ENCODE assay signal across 17 cellular contexts in the genomic region with DNA sequence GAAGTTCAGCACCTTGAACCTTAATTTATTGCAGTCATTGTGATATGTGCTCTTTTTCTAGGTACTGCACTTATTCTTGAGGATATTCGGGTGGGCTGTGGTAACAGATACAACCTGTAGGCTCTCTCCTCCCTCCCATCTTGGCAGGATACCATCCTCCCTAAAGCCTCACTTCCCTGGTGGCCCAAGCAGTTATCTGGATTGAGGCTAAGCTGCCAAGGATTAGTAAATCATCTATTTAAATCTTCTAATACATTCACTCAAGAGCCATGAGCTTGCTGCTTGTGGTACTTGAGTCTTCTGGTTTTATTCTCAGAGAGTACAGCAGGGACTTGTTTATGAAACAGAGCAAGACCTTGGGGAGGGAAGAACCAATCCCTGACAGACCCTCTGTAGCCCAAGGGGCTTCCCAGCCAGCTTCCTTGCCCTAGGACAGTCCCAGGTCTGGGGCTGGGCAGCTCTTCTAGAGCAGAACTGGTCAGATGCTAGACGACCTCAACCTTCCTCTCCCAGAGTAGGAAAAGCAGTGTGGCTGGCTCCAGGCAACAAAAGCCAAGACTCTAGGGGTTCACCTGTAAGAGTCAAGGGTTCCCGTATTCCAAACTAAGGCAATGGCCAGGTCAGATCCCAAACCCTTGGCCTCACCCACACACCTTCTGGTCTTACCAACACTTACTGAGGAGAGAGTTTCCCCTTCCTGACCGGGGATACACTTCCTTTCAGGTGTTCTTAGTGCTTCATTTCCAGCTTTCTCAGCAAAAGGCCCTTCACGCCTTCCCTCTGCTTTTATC. TPM values are rescaled to one million over a fixed set of nuclear protein-coding genes. Genes with fewer than 3 reads are reported as not detected.
DNase-seq lines count a peak whose midpoint lies in the region; ATAC-seq and TF ChIP-seq lines count a peak whose summit lies in the region.
"Had no signal": no experiment of that assay in that cellular context is flagged by ENCODE, and none has a peak within 500 bp of the region (broad histone marks: within the 10 kb centered on the region; RNA-seq: fewer than 3 reads in every experiment).

No MANE protein-coding gene starts in this region.

- no peak for ATAC-seq in activated naive CD8-positive, alpha-beta T cell treated with anti-CD3 and anti-CD28 coated beads, Interleukin-2, amount 10 ng/mL, durations not matched to agents 7 days and 5 days (ENCODE audit: low read depth)
- ATAC-seq in activated naive CD8-positive, alpha-beta T cell treated with anti-CD3 and anti-CD28 coated beads, Interleukin-2, amount 50 U/mL, for 24 hours: no peak
- ATAC-seq in HG03097 (IDR thresholded peaks at IDR 0.05; ENCODE audit: low FRiP score, unreplicated experiment): no peak

- no peaks in the 10 kb centered on the region for H3K9me3 ChIP-seq in KOPT-K1 (ENCODE audit: insufficient read depth, low read length, poor library complexity, severe bottlenecking)
- no peaks in the 10 kb centered on the region for H3K9me3 ChIP-seq in esophagus muscularis mucosa

- no peak for TF ChIP-seq EP300 in esophagus muscularis mucosa (IDR thresholded peaks at IDR 0.05)

- H3K27me3 ChIP-seq in esophagus muscularis mucosa: peaks cover 0 to 23% (median 1%) of the 10 kb centered on the region in 4 donors

- TF ChIP-seq POLR2A in esophagus muscularis mucosa (IDR thresholded peaks at IDR 0.05; ENCODE audit: low read depth): no peak

- peak overlapping the region; percentile 14 for H3K27ac Mint-ChIP-seq in activated naive CD8-positive, alpha-beta T cell treated with anti-CD3 and anti-CD28 coated beads, Interleukin-2, amount 10 ng/mL, durations not matched to agents 7 days and 5 days
- H3K27ac Mint-ChIP-seq in activated naive CD8-positive, alpha-beta T cell treated with anti-CD3 and anti-CD28 coated beads, Interleukin-2, amount 50 U/mL, for 24 hours: no peak overlapping the region

- peaks cover 23% of the 10 kb centered on the region for H3K36me3 Mint-ChIP-seq in activated naive CD8-positive, alpha-beta T cell treated with anti-CD3 and anti-CD28 coated beads, Interleukin-2, amount 10 ng/mL, durations not matched to agents 7 days and 5 days
- peaks cover 10% of the 10 kb centered on the region for H3K36me3 Mint-ChIP-seq in activated naive CD8-positive, alpha-beta T cell treated with anti-CD3 and anti-CD28 coated beads, Interleukin-2, amount 50 U/mL, for 24 hours (ENCODE audit: low read depth)

- WGBS in esophagus muscularis mucosa: 92% methylated on average over 5 of the region's 5 CpGs

- H3K27me3 Mint-ChIP-seq in activated naive CD8-positive, alpha-beta T cell treated with anti-CD3 and anti-CD28 coated beads, Interleukin-2, amount 10 ng/mL, durations not matched to agents 7 days and 5 days: peaks cover 12% of the 10 kb centered on the region
- H3K27me3 Mint-ChIP-seq in activated naive CD8-positive, alpha-beta T cell treated with anti-CD3 and anti-CD28 coated beads, Interleukin-2, amount 50 U/mL, for 24 hours: peaks cover 20% of the 10 kb centered on the region

- POLR2A ChIA-PET in activated naive CD8-positive, alpha-beta T cell treated with anti-CD3 and anti-CD28 coated beads, Interleukin-2, amount 10 ng/mL, durations not matched to agents 7 days and 5 days (lab: Charles Lee): interaction anchor here (1.2 to 4.3 kb wide), 5 partner anchors 11 to 33 kb away, joined by 3 to 99 read pairs (median 26); no protein-coding TSS in a partner anchor

- no peak for DNase-seq in activated naive CD8-positive, alpha-beta T cell treated with anti-CD3 and anti-CD28 coated beads, Interleukin-2, amount 10 ng/mL, durations not matched to agents 7 days and 5 days
- DNase-seq in activated naive CD8-positive, alpha-beta T cell treated with anti-CD3 and anti-CD28 coated beads, Interleukin-2, amount 50 U/mL, for 24 hours: no peak
- DNase-seq in esophagus muscularis mucosa (ENCODE audit: extremely low spot score) (peak; percentile 87), NCI-H774 (lab: John Stamatoyannopoulos, UW) (no peak), posterior cingulate gyrus (no peak), NCI-H345 treated with DMSO at 0.1 percent for 48 hours (lab: John Stamatoyannopoulos, UW; ENCODE audit: unreplicated experiment) (no peak)
- DNase-seq: ACHN, DND-41, HCEC 1CT, NCI-H1417, NCI-H187 treated with DMSO at 0.1 percent for 48 hours, NCI-H446, NCI-H69, RPMI8226, SIG-M5 had no signal

- no peaks in the 10 kb centered on the region for H3K9me3 Mint-ChIP-seq in activated naive CD8-positive, alpha-beta T cell treated with anti-CD3 and anti-CD28 coated beads, Interleukin-2, amount 10 ng/mL, durations not matched to agents 7 days and 5 days
- H3K9me3 Mint-ChIP-seq in activated naive CD8-positive, alpha-beta T cell treated with anti-CD3 and anti-CD28 coated beads, Interleukin-2, amount 50 U/mL, for 24 hours: no peaks in the 10 kb centered on the region

- peaks cover 13 to 20% (median 16%) of the 10 kb centered on the region in 4 donors for H3K4me1 ChIP-seq in esophagus muscularis mucosa

- TF ChIP-seq CTCF in esophagus muscularis mucosa (IDR thresholded peaks at IDR 0.05): no peak

- peak overlapping the region; percentile 81 for H3K27ac ChIP-seq in KOPT-K1 (ENCODE audit: low read depth, low read length, poor library complexity, severe bottlenecking)
- no peak overlapping the region for H3K27ac ChIP-seq in esophagus muscularis mucosa (replicated peaks in 1 of 4)

- H3K4me3 ChIP-seq in esophagus muscularis mucosa: no peak overlapping the region

- H3K4me1 Mint-ChIP-seq in activated naive CD8-positive, alpha-beta T cell treated with anti-CD3 and anti-CD28 coated beads, Interleukin-2, amount 10 ng/mL, durations not matched to agents 7 days and 5 days: peaks cover 29% of the 10 kb centered on the region
- peaks cover 5% of the 10 kb centered on the region for H3K4me1 Mint-ChIP-seq in activated naive CD8-positive, alpha-beta T cell treated with anti-CD3 and anti-CD28 coated beads, Interleukin-2, amount 50 U/mL, for 24 hours

- intact Hi-C loops in esophagus muscularis mucosa (cut with DNase I): no loop called here
- intact Hi-C loops in posterior cingulate gyrus (cut with DNase I): no loop called here

- H3K4me3 Mint-ChIP-seq in activated naive CD8-positive, alpha-beta T cell treated with anti-CD3 and anti-CD28 coated beads, Interleukin-2, amount 10 ng/mL, durations not matched to agents 7 days and 5 days: no peak overlapping the region
- H3K4me3 Mint-ChIP-seq in activated naive CD8-positive, alpha-beta T cell treated with anti-CD3 and anti-CD28 coated beads, Interleukin-2, amount 50 U/mL, for 24 hours: no peak overlapping the region

- H3K36me3 ChIP-seq in KOPT-K1 (ENCODE audit: insufficient read depth, low read length): peaks cover 63% of the 10 kb centered on the region
- peaks cover 23 to 41% (median 33%) of the 10 kb centered on the region in 4 donors for H3K36me3 ChIP-seq in esophagus muscularis mucosa

RNA-seq across cellular contexts. Expression of a gene that starts 21.3 kb away (rescaled TPM):
- under 1 TPM; 0.54 to 0.91 TPM for total RNA-seq in activated naive CD8-positive, alpha-beta T cell treated with anti-CD3 and anti-CD28 coated beads, Interleukin-2, amount 10 ng/mL, durations not matched to agents 7 days and 5 days
- not detected for total RNA-seq in esophagus muscularis mucosa

RNA-seq across cellular contexts. Expression of a gene that starts 35.6 kb away (rescaled TPM):
- total RNA-seq in activated naive CD8-positive, alpha-beta T cell treated with anti-CD3 and anti-CD28 coated beads, Interleukin-2, amount 10 ng/mL, durations not matched to agents 7 days and 5 days: 100 to 1,000 TPM; 156 to 168 TPM
- 1 to 10 TPM; 2.8 to 5.2 (median 4.1) TPM for total RNA-seq in esophagus muscularis mucosa

RNA-seq across cellular contexts. Expression of a gene that starts 45.6 kb away (rescaled TPM):
- total RNA-seq in activated naive CD8-positive, alpha-beta T cell treated with anti-CD3 and anti-CD28 coated beads, Interleukin-2, amount 10 ng/mL, durations not matched to agents 7 days and 5 days: 100 to 1,000 TPM; 245 to 269 TPM
- 100 to 1,000 TPM; 231 to 315 (median 279) TPM for total RNA-seq in esophagus muscularis mucosa

RNA-seq across cellular contexts. Expression of a gene that starts 51.7 kb away (rescaled TPM):
- 10 to 100 TPM; 52.3 to 56.4 TPM for total RNA-seq in activated naive CD8-positive, alpha-beta T cell treated with anti-CD3 and anti-CD28 coated beads, Interleukin-2, amount 10 ng/mL, durations not matched to agents 7 days and 5 days
- 10 to 100 TPM in 3 of 4 donors, 1 to 10 TPM in 1; 7.6 to 15.4 (median 13.6) TPM for total RNA-seq in esophagus muscularis mucosa

Comparison
In these comparisons a context has a peak if more than half of its experiments do, and no peak if none do; other contexts are left out.
1. RNA of a gene that starts 35.6 kb away (total RNA-seq): 156 to 168 TPM in activated naive CD8-positive, alpha-beta T cell treated with anti-CD3 and anti-CD28 coated beads, Interleukin-2, amount 10 ng/mL, durations not matched to agents 7 days and 5 days; 2.8 to 5.2 TPM in esophagus muscularis mucosa; every median in the first group is over 10 times any median in the second.